Comparison of ENCODE assay signal across 1 cellular context in genomic region chr1:64223329-64224151, GRCh38.
TF ChIP-seq lines count a peak whose summit lies in the region.

No MANE protein-coding gene starts in this region.

TF ChIP-seq in HEK293, 187 proteins besides CTCF, POLR2A, EP300 and RAD21 (continued from another document):
- TF ChIP-seq, protein P1, sequence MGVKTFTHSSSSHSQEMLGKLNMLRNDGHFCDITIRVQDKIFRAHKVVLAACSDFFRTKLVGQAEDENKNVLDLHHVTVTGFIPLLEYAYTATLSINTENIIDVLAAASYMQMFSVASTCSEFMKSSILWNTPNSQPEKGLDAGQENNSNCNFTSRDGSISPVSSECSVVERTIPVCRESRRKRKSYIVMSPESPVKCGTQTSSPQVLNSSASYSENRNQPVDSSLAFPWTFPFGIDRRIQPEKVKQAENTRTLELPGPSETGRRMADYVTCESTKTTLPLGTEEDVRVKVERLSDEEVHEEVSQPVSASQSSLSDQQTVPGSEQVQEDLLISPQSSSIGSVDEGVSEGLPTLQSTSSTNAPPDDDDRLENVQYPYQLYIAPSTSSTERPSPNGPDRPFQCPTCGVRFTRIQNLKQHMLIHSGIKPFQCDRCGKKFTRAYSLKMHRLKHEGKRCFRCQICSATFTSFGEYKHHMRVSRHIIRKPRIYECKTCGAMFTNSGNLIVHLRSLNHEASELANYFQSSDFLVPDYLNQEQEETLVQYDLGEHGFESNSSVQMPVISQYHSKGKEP (tag by site-specific recombination; IDR thresholded peaks at IDR 0.05): peak; percentile 47; the same call in 1 of the 2 replicates
- TF ChIP-seq SCRT2 (tag by site-specific recombination; IDR thresholded peaks at IDR 0.05): 0 out of 2 replicates have a peak, but pooled peaks have one; percentile 32
- TF ChIP-seq ZNF639 (tag by site-specific recombination; IDR thresholded peaks at IDR 0.05): 0 out of 2 replicates have a peak, but pooled peaks have one; percentile 46
- no peak for TF ChIP-seq ZNF112 (tag by site-specific recombination; IDR thresholded peaks at IDR 0.05)
- peak; percentile 45; the same call in 1 of the 2 replicates for TF ChIP-seq ZNF335 (tag by site-specific recombination; conservative IDR thresholded peaks at IDR 0.05)
- peak; percentile 48; the same call in 1 of the 2 replicates for TF ChIP-seq TRIM28 (IDR thresholded peaks at IDR 0.05; ENCODE audit: borderline replicate concordance, low read length)
- TF ChIP-seq ZNF280C (tag by site-specific recombination; IDR thresholded peaks at IDR 0.05): no peak
- TF ChIP-seq ZNF521 (tag by site-specific recombination; IDR thresholded peaks at IDR 0.05): no peak
- no peak for TF ChIP-seq ZNF311 (tag by site-specific recombination; IDR thresholded peaks at IDR 0.05; ENCODE audit: borderline replicate concordance)
- no peak for TF ChIP-seq ZNF292 (tag by site-specific recombination; IDR thresholded peaks at IDR 0.05; ENCODE audit: borderline replicate concordance, low read depth)
- TF ChIP-seq ZBTB8A (tag by site-specific recombination; IDR thresholded peaks at IDR 0.05): 0 out of 2 replicates have a peak, but pooled peaks have one; percentile 21
- TF ChIP-seq TCF7L2 (IDR thresholded peaks at IDR 0.05; ENCODE audit: borderline replicate concordance, low read depth, low read length): no peak
- 0 out of 2 replicates have a peak, but pooled peaks have one; percentile 9 for TF ChIP-seq ZBTB21 (tag by site-specific recombination; IDR thresholded peaks at IDR 0.05)
- TF ChIP-seq HOXA7 (CRISPR knock-in tag; IDR thresholded peaks at IDR 0.05; ENCODE audit: borderline replicate concordance): no peak
- TF ChIP-seq, protein P2, sequence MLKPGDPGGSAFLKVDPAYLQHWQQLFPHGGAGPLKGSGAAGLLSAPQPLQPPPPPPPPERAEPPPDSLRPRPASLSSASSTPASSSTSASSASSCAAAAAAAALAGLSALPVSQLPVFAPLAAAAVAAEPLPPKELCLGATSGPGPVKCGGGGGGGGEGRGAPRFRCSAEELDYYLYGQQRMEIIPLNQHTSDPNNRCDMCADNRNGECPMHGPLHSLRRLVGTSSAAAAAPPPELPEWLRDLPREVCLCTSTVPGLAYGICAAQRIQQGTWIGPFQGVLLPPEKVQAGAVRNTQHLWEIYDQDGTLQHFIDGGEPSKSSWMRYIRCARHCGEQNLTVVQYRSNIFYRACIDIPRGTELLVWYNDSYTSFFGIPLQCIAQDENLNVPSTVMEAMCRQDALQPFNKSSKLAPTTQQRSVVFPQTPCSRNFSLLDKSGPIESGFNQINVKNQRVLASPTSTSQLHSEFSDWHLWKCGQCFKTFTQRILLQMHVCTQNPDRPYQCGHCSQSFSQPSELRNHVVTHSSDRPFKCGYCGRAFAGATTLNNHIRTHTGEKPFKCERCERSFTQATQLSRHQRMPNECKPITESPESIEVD (tag by site-specific recombination; IDR thresholded peaks at IDR 0.05): peak; percentile 97
- TF ChIP-seq ZNF433 (tag by site-specific recombination; IDR thresholded peaks at IDR 0.05; ENCODE audit: low read depth): no peak
- peak; percentile 59 for TF ChIP-seq ZNF398 (tag by site-specific recombination; IDR thresholded peaks at IDR 0.05)
- no peak for TF ChIP-seq EGR2 (tag by site-specific recombination; IDR thresholded peaks at IDR 0.05; ENCODE audit: low read depth)
- TF ChIP-seq YY2 (tag by site-specific recombination; IDR thresholded peaks at IDR 0.05): no peak
- no peak for TF ChIP-seq ZNF423 (tag by site-specific recombination; IDR thresholded peaks at IDR 0.05)
- TF ChIP-seq ZBTB17 (tag by site-specific recombination; IDR thresholded peaks at IDR 0.05): peak; percentile 98
- TF ChIP-seq, protein P3, sequence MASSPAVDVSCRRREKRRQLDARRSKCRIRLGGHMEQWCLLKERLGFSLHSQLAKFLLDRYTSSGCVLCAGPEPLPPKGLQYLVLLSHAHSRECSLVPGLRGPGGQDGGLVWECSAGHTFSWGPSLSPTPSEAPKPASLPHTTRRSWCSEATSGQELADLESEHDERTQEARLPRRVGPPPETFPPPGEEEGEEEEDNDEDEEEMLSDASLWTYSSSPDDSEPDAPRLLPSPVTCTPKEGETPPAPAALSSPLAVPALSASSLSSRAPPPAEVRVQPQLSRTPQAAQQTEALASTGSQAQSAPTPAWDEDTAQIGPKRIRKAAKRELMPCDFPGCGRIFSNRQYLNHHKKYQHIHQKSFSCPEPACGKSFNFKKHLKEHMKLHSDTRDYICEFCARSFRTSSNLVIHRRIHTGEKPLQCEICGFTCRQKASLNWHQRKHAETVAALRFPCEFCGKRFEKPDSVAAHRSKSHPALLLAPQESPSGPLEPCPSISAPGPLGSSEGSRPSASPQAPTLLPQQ (tag by site-specific recombination; IDR thresholded peaks at IDR 0.05): peak; percentile 91
- TF ChIP-seq ZNF132 (tag by site-specific recombination; IDR thresholded peaks at IDR 0.05; ENCODE audit: borderline replicate concordance): 0 out of 2 replicates have a peak, but pooled peaks have one; percentile 55
- TF ChIP-seq ZNF549 (tag by site-specific recombination; IDR thresholded peaks at IDR 0.05): no peak
- TF ChIP-seq ZNF155 (tag by site-specific recombination; IDR thresholded peaks at IDR 0.05): no peak
- 0 out of 2 replicates have a peak, but pooled peaks have one; percentile 42 for TF ChIP-seq KLF8 (tag by site-specific recombination; IDR thresholded peaks at IDR 0.05)
- peak; percentile 62 for TF ChIP-seq PRDM10 (tag by site-specific recombination; IDR thresholded peaks at IDR 0.05)
- TF ChIP-seq BCL11A (tag by site-specific recombination; IDR thresholded peaks at IDR 0.05; ENCODE audit: low read depth): 0 out of 2 replicates have a peak, but pooled peaks have one; percentile 51
- TF ChIP-seq ZNF19 (tag by site-specific recombination; IDR thresholded peaks at IDR 0.05; ENCODE audit: low read depth): no peak
TF ChIP-seq in HEK293: peak in this region for 28.
